Comparison of ENCODE assay signal across 8 cellular contexts in the genomic region with DNA sequence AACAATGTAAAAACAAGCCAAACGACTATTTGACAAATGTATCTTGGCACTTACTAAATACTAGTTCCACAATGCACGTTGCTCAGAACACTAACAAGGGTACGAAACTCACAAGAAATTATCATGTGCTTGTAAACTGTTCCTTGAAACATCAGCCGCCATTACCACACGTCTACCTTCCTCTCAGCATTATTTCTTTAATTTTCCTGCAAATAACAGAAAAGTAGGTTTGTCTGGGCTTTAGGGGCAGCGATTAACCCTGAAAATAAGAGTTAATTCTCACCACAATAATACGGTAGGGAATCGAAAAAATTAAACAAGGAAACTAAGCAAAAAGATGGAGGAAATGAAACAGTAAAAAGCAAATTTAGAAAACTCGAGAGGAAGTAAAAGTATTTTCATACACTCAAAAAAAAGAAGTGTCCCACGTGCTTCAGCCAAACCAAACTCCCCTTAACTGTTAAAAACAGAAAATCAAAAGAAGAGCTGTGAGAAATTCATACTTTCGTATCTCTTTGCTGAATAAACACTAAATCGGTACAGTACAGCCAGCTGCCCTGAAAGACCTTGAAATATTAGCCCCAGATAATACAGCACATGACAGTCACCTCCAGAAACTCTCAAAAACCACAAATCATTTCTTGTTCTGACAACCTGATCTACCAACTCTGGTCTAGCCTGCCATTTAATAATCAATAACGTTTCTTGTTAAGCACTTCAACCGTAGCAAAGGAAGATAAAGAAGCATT. TPM values are rescaled to one million over a fixed set of nuclear protein-coding genes. Genes with fewer than 3 reads are reported as not detected.
DNase-seq lines count a peak whose midpoint lies in the region; ATAC-seq and TF ChIP-seq lines count a peak whose summit lies in the region.

No MANE protein-coding gene starts in this region.

- no peak overlapping the region for H2BK12ac ChIP-seq in H9 (ENCODE audit: insufficient read length, low read depth, low read length)

- no peak overlapping the region for H3T11ph ChIP-seq in H9 (ENCODE audit: low read length)

- H4K91ac ChIP-seq in H9 (ENCODE audit: insufficient read length, low read depth, low read length), result no peak overlapping the region

- intact Hi-C loops in dendritic cell treated with granulocyte-macrophage colony-stimulating factor and Interleukin-4, amounts not matched to agents 40 ng/mL and 50 ng/mL, for 4 days (cut with micrococcal nuclease), result loop anchor here (1.0 to 2.0 kb wide), 2 partner anchors 17 to 35 kb away; no protein-coding TSS in a partner anchor

- H2BK5ac ChIP-seq in H9 (ENCODE audit: insufficient read length, low read length), result no peak overlapping the region

- H2AFZ ChIP-seq in H9 (ENCODE audit: low read length) (no peak overlapping the region), neural cell (ENCODE audit: low read depth, low read length) (peak overlapping the region; percentile 62)

- H3K27me3 ChIP-seq in H9 (ENCODE audit: insufficient read depth, low read length), result no peaks in the 10 kb centered on the region
- no peaks in the 10 kb centered on the region for H3K27me3 ChIP-seq in neural cell (ENCODE audit: insufficient read depth, low read depth, low read length)

- no peaks in the 10 kb centered on the region for H3K9me3 ChIP-seq in H9 (ENCODE audit: control insufficient read depth, low read depth, low read length)
- no peaks in the 10 kb centered on the region for H3K9me3 ChIP-seq in neural cell (ENCODE audit: low read length)

- no peak overlapping the region for H3K14ac ChIP-seq in H9 (ENCODE audit: insufficient read depth, low read length)

- H3K4ac ChIP-seq in H9 (ENCODE audit: low read depth, low read length), result no peak overlapping the region

- H3K4me1 ChIP-seq in H9 (ENCODE audit: insufficient read depth, low read length), result no peaks in the 10 kb centered on the region

- no peak overlapping the region for H4K5ac ChIP-seq in H9 (ENCODE audit: insufficient read length, low read depth, low read length)

- no peak overlapping the region for H3K23ac ChIP-seq in H9 (ENCODE audit: insufficient read length, low read depth, low read length)

- TF ChIP-seq RAD21 in neural cell (conservative IDR thresholded peaks at IDR 0.05), result no peak

- peaks cover 23 to 25% of the 10 kb centered on the region in 2 experiments for H3K4me1 Mint-ChIP-seq in H9
- H3K4me1 Mint-ChIP-seq in dendritic cell treated with granulocyte-macrophage colony-stimulating factor and Interleukin-4, amounts not matched to agents 40 ng/mL and 50 ng/mL, for 4 days (ENCODE audit: low read depth), result peaks cover 81% of the 10 kb centered on the region

- no peaks in the 10 kb centered on the region for H4K20me1 ChIP-seq in H9 (ENCODE audit: control insufficient read depth, insufficient read depth, insufficient read length)
- H4K20me1 ChIP-seq in neural cell (ENCODE audit: insufficient read depth), result no peaks in the 10 kb centered on the region

- H3K4me3 ChIP-seq in neural cell (ENCODE audit: low read length), result peak overlapping the region; percentile 90

- DNase-seq in H9 (no peak), MV-4-11 (lab: John Stamatoyannopoulos, UW) (peak; percentile 72), NCI-H1105 (lab: John Stamatoyannopoulos, UW) (no peak), H4 (ENCODE audit: low spot score) (no peak)
- no peak for DNase-seq in stimulated activated CD4-positive, alpha-beta T cell treated with anti-CD3 and anti-CD28 coated beads, Interleukin-4, amount 100 ng/mL, for 24 hours

- peak overlapping the region; percentile 94 to 97 for H3K4me3 Mint-ChIP-seq in H9
- H3K4me3 Mint-ChIP-seq in dendritic cell treated with granulocyte-macrophage colony-stimulating factor and Interleukin-4, amounts not matched to agents 40 ng/mL and 50 ng/mL, for 4 days, result peak overlapping the region; percentile 97

- H3K36me3 ChIP-seq in neural cell (ENCODE audit: insufficient read depth, low read length), result no peaks in the 10 kb centered on the region

- H3K79me2 ChIP-seq in H9 (ENCODE audit: insufficient read depth, low read length) (peaks cover 13% of the 10 kb centered on the region; the same call in 1 of the 2 replicates), neural cell (replicated peaks; ENCODE audit: insufficient read depth, low read length) (peaks cover 53% of the 10 kb centered on the region)

- no peak overlapping the region for H2BK120ac ChIP-seq in H9 (ENCODE audit: low read depth, low read length, poor library complexity, severe bottlenecking)

- TF ChIP-seq CTCF in H9 (conservative IDR thresholded peaks at IDR 0.05) (no peak), neural cell (IDR thresholded peaks at IDR 0.05; ENCODE audit: poor library complexity, severe bottlenecking) (no peak)

- no peak overlapping the region for H3K18ac ChIP-seq in H9 (ENCODE audit: insufficient read length, low read depth, low read length)

- H3K4me2 ChIP-seq in H9 (ENCODE audit: insufficient read depth, insufficient read length, low read length) (peak overlapping the region; percentile 68), neural cell (ENCODE audit: low read length) (peak overlapping the region; percentile 78)

- peak overlapping the region in 1 of 3 experiments; percentile 97; a peak in 2 of 7 replicates for H3K27ac Mint-ChIP-seq in H9
- H3K27ac Mint-ChIP-seq in dendritic cell treated with granulocyte-macrophage colony-stimulating factor and Interleukin-4, amounts not matched to agents 40 ng/mL and 50 ng/mL, for 4 days, result peak overlapping the region; percentile 93

- no peaks in the 10 kb centered on the region; a peak in 1 of 5 replicates for H3K9me3 Mint-ChIP-seq in H9
- no peaks in the 10 kb centered on the region for H3K9me3 Mint-ChIP-seq in dendritic cell treated with granulocyte-macrophage colony-stimulating factor and Interleukin-4, amounts not matched to agents 40 ng/mL and 50 ng/mL, for 4 days

- ATAC-seq in GM18511 (IDR thresholded peaks at IDR 0.05; ENCODE audit: unreplicated experiment), result peak; percentile 60

- H2AK5ac ChIP-seq in H9 (ENCODE audit: insufficient read length, low read length), result no peak overlapping the region

- H2BK20ac ChIP-seq in H9 (ENCODE audit: low read depth, low read length, poor library complexity, severe bottlenecking), result no peak overlapping the region

- H3F3A ChIP-seq in neural cell (ENCODE audit: insufficient read depth, low read length, poor library complexity, severe bottlenecking), result no peaks in the 10 kb centered on the region

- H3K56ac ChIP-seq in H9 (ENCODE audit: insufficient read length, low read depth, low read length), result no peak overlapping the region

- WGBS in H9 (ENCODE audit: extremely low coverage, insufficient read length, low lambda C conversion rate), result no CpG with 5 or more reads among the region's 14 CpGs

- no peak for TF ChIP-seq EP300 in neural cell (conservative IDR thresholded peaks at IDR 0.05; ENCODE audit: poor library complexity, severe bottlenecking)

- H3K23me2 ChIP-seq in H9 (ENCODE audit: insufficient read length, low read depth, low read length, poor library complexity, severe bottlenecking), result peaks cover 9% of the 10 kb centered on the region

- H3K9me2 ChIP-seq in neural cell (ENCODE audit: insufficient read depth, low read length), result no peaks in the 10 kb centered on the region

- H2BK15ac ChIP-seq in H9 (ENCODE audit: low read depth, low read length), result no peak overlapping the region

- H3K9ac ChIP-seq in H9 (ENCODE audit: extremely low read depth, insufficient read length, low read length) (peak overlapping the region; percentile 85), neural cell (ENCODE audit: low read length) (peak overlapping the region; percentile 86)

- H3K27me3 Mint-ChIP-seq in H9 (ENCODE audit: low read depth), result no peaks in the 10 kb centered on the region; the same call in 1 of the 2 replicates
- H3K27me3 Mint-ChIP-seq in dendritic cell treated with granulocyte-macrophage colony-stimulating factor and Interleukin-4, amounts not matched to agents 40 ng/mL and 50 ng/mL, for 4 days, result peaks cover 19% of the 10 kb centered on the region

- H3K79me1 ChIP-seq in H9 (ENCODE audit: insufficient read depth, low read depth, low read length, poor library complexity, severe bottlenecking), result peaks cover 3% of the 10 kb centered on the region

- H3K36me3 Mint-ChIP-seq in H9 (ENCODE audit: insufficient read depth in 1 of 3, low read depth in 3 of 3), result peaks cover 2 to 21% (median 19%) of the 10 kb centered on the region in 3 experiments; a peak in 6 of 7 replicates
- H3K36me3 Mint-ChIP-seq in dendritic cell treated with granulocyte-macrophage colony-stimulating factor and Interleukin-4, amounts not matched to agents 40 ng/mL and 50 ng/mL, for 4 days (ENCODE audit: low read depth), result peaks cover 59% of the 10 kb centered on the region

- H4K8ac ChIP-seq in H9 (replicated peaks; ENCODE audit: insufficient read length, low read depth, low read length), result no peak overlapping the region

- H3K27ac ChIP-seq in H9 (ENCODE audit: insufficient read length, low read depth, low read length) (no peak overlapping the region), neural cell (ENCODE audit: low read length) (peak overlapping the region; percentile 83)

TF ChIP-seq in neural cell, 6 proteins besides CTCF, POLR2A, EP300 and RAD21 (continues in another document):
- TF ChIP-seq EZH2 (IDR thresholded peaks at IDR 0.05; ENCODE audit: borderline replicate concordance, insufficient read depth, low read length, poor library complexity, severe bottlenecking), result no peak

RNA-seq across cellular contexts. Expression of gene ARHGAP17, which starts 1.2 kb away (rescaled TPM):
- total RNA-seq in H9 (2021), result 83.4 and 89.7 TPM in 2 replicates
- 16.6 and 24.1 TPM in 2 replicates for polyA plus RNA-seq in neural cell
- 28.0 and 36.3 TPM in 2 replicates for polyA minus RNA-seq in neural cell
- total RNA-seq in H4 (2014; rRNA removed; shearing (Covaris generic)), result 19.3 and 26.1 TPM in 2 replicates
